Comparison of ENCODE assay signal across 9 cellular contexts in genomic region chr16:11405331-11406176, GRCh38.
DNase-seq lines count a peak whose midpoint lies in the region; ATAC-seq, FAIRE-seq and TF ChIP-seq lines count a peak whose summit lies in the region.
"Had no signal": no experiment of that assay in that cellular context is flagged by ENCODE, and none has a peak within 500 bp of the region (broad histone marks: within the 10 kb centered on the region; RNA-seq: fewer than 3 reads in every experiment).

No MANE protein-coding gene starts in this region.

- FAIRE-seq in GM12892 (lab: Jason Lieb, UNC), result no peak
- FAIRE-seq: colon had no signal

- no peak for TF ChIP-seq EP300 in stomach (IDR thresholded peaks at IDR 0.05)

- H3K4me1 ChIP-seq in left lung (peaks cover 0 to under 1% of the 10 kb centered on the region in 2 donors), stomach (peaks cover 0 to 9% (median 7%) of the 10 kb centered on the region in 4 donors)

- peak; percentile 44 for DNase-seq in 8988T
- DNase-seq in GM12892 (ENCODE audit: insufficient read length), result peak; percentile 40
- peak; percentile 25 for DNase-seq in RKO (ENCODE audit: low spot score)
- peak; percentile 57 for DNase-seq in activated naive CD4-positive, alpha-beta T cell treated with anti-CD3 and anti-CD28 coated beads, Interleukin-2, amount 50 U/mL, for 16 hours
- DNase-seq in left lung, result no peak
- peak; percentile 48 for DNase-seq in stomach
- DNase-seq in putamen (ENCODE audit: low spot score), result no peak
- DNase-seq in central memory CD4-positive, alpha-beta T cell, result no peak

- 62 to 72% (median 68%) methylated on average over 11 of the region's 11 CpGs for WGBS in stomach, 5 donors

- H3K27ac ChIP-seq in left lung (no peak overlapping the region), stomach (no peak overlapping the region)

- H3K36me3 ChIP-seq in left lung, result no peaks in the 10 kb centered on the region
- no peaks in the 10 kb centered on the region for H3K36me3 ChIP-seq in stomach

- H3K4me3 ChIP-seq in left lung (no peak overlapping the region), stomach (no peak overlapping the region)

- no peaks in the 10 kb centered on the region for H3K9me3 ChIP-seq in left lung
- H3K9me3 ChIP-seq in stomach, result no peaks in the 10 kb centered on the region

- H3K27me3 ChIP-seq in left lung (no peaks in the 10 kb centered on the region), stomach (no peaks in the 10 kb centered on the region)

- TF ChIP-seq CTCF in left lung (IDR thresholded peaks at IDR 0.05) (peak; percentile 41 to 65), stomach (IDR thresholded peaks at IDR 0.05) (peak in 5 of 7 experiments; percentile 9 to 50 (median 39))

- ATAC-seq in left lung, result peak; percentile 53

- intact Hi-C loops in left lung (cut with DNase I), result loop anchor here (5.0 to 10.0 kb wide), 4 partner anchors 119 to 659 kb away; a partner anchor contains a TSS
- intact Hi-C loops in stomach (cut with DNase I; ENCODE audit: low total_unique reads), result loop anchor here (5.0 to 10.0 kb wide), 2 partner anchors 129 to 237 kb away; no protein-coding TSS in a partner anchor

- TF ChIP-seq POLR2A in GM12892 (IDR thresholded peaks at IDR 0.05; ENCODE audit: low read depth, low read length), result no peak
- TF ChIP-seq POLR2A in stomach (IDR thresholded peaks at IDR 0.05), result no peak

Comparison
In these comparisons a context has a peak if more than half of its experiments do, and no peak if none do; other contexts are left out.
1. DNase-seq: peak in 8988T (single experiment), GM12892 (single experiment), RKO (single experiment), activated naive CD4-positive, alpha-beta T cell treated with anti-CD3 and anti-CD28 coated beads, Interleukin-2, amount 50 U/mL, for 16 hours (single experiment) and stomach (single experiment); none in left lung (0 of 2), putamen (single experiment) and central memory CD4-positive, alpha-beta T cell (single experiment).